12 cellular contexts compared by ENCODE assay signal in the genomic region with DNA sequence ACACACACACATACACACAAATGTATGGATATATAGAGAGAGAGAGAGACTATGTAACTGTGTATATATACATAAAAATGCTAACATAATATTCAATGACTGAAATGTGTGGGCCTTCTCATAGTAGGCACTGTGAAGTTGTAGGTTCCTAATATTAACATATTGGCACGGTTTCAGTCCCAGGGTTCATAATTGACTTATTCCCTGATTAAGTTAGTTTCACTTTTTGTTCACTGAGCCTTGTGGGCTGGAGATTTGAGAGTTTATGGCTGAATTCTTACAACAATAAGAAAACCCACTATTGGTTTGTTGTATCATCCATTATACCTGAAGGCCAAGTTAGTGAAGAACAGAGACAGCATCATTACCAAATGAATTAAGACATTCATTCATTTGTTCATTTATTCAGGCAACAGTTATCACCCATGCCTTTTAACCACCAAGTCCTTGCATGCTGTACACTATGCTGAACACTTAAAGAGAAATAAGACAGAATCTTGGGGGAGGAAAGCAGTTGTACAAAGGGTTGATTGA.
DNase-seq lines count a peak whose midpoint lies in the region; ATAC-seq lines count a peak whose summit lies in the region.
"Had no signal": no experiment of that assay in that cellular context is flagged by ENCODE, and none has a peak within 500 bp of the region (broad histone marks: within the 10 kb centered on the region; RNA-seq: fewer than 3 reads in every experiment).

No MANE protein-coding gene starts in this region.

- peaks cover 0 to 5% (median 0%) of the 10 kb centered on the region in 11 experiments; a peak in 1 of 22 replicates for H3K9me3 ChIP-seq in BLaER1 treated with 17β-estradiol and CSF1 and Interleukin-3, amounts not matched to agents 10 nM and 100 nM (replicated peaks in 1 of 11)

- ATAC-seq in GM19397 (IDR thresholded peaks at IDR 0.05; ENCODE audit: unreplicated experiment) = peak; percentile 17
- peak; percentile 47 for ATAC-seq in left lobe of liver

- no peaks in the 10 kb centered on the region for H4K20me1 ChIP-seq in BLaER1 treated with 17β-estradiol and CSF1 and Interleukin-3, amounts not matched to agents 10 nM and 100 nM

- H3K4me3 ChIP-seq in BLaER1 treated with 17β-estradiol and CSF1 and Interleukin-3, amounts not matched to agents 10 nM and 100 nM = peak overlapping the region; percentile 0 to 51 (median 30); a peak in 7 of 20 replicates

- peaks cover 0 to 22% (median 6%) of the 10 kb centered on the region in 11 experiments; a peak in 6 of 22 replicates for H3K36me3 ChIP-seq in BLaER1 treated with 17β-estradiol and CSF1 and Interleukin-3, amounts not matched to agents 10 nM and 100 nM

- peak overlapping the region; percentile 69 to 96 (median 92); a peak in 21 of 22 replicates for H3K27ac ChIP-seq in BLaER1 treated with 17β-estradiol and CSF1 and Interleukin-3, amounts not matched to agents 10 nM and 100 nM

- DNase-seq in MV-4-11 (lab: John Stamatoyannopoulos, UW) (peak; percentile 3), left lobe of liver (ENCODE audit: low spot score) (no peak), NCI-H446 (lab: John Stamatoyannopoulos, UW) (no peak), nucleus accumbens (lab: John Stamatoyannopoulos, UW) (no peak), midbrain (lab: John Stamatoyannopoulos, UW) (no peak), NCI-H446 treated with DMSO at 0.1 percent for 48 hours (lab: John Stamatoyannopoulos, UW) (no peak)
- DNase-seq: activated CD4-positive, alpha-beta memory T cell treated with anti-CD3 and anti-CD28 coated beads for 36 hours; CD4-positive, alpha-beta T cell; NCI-H2171; SHP77 treated with DMSO at 0.1 percent for 48 hours had no signal

- peak overlapping the region; percentile 77 to 98 (median 88) for H3K4me2 ChIP-seq in BLaER1 treated with 17β-estradiol and CSF1 and Interleukin-3, amounts not matched to agents 10 nM and 100 nM

- H3K9ac ChIP-seq in BLaER1 treated with 17β-estradiol and CSF1 and Interleukin-3, amounts not matched to agents 10 nM and 100 nM = peak overlapping the region; percentile 27 to 83 (median 77); a peak in 20 of 22 replicates

- H3K4me1 ChIP-seq in BLaER1 treated with 17β-estradiol and CSF1 and Interleukin-3, amounts not matched to agents 10 nM and 100 nM = peaks cover 85 to 100% (median 97%) of the 10 kb centered on the region in 10 experiments

- H3K27me3 ChIP-seq in BLaER1 treated with 17β-estradiol and CSF1 and Interleukin-3, amounts not matched to agents 10 nM and 100 nM = no peaks in the 10 kb centered on the region
